ENCODE assay signal across 1 cellular context in genomic region chr10:129969528-129970264, GRCh38.
TF ChIP-seq lines count a peak whose summit lies in the region.

No MANE protein-coding gene starts in this region.

TF ChIP-seq in HEK293, 187 proteins besides CTCF, POLR2A, EP300 and RAD21 (continued from another document):
- TF ChIP-seq ZNF148 (tag by site-specific recombination; IDR thresholded peaks at IDR 0.05; ENCODE audit: borderline replicate concordance) = no peak
- TF ChIP-seq INSM2 (tag by site-specific recombination; IDR thresholded peaks at IDR 0.05) = no peak
- TF ChIP-seq ZFP37 (tag by site-specific recombination; IDR thresholded peaks at IDR 0.05) = no peak
- TF ChIP-seq ZNF660 (tag by site-specific recombination; IDR thresholded peaks at IDR 0.05) = no peak
- no peak for TF ChIP-seq YY2 (tag by site-specific recombination; IDR thresholded peaks at IDR 0.05)
- no peak for TF ChIP-seq ZNF169 (tag by site-specific recombination; IDR thresholded peaks at IDR 0.05)
- no peak for TF ChIP-seq HOXA7 (CRISPR knock-in tag; IDR thresholded peaks at IDR 0.05; ENCODE audit: borderline replicate concordance)
- TF ChIP-seq GLIS1 (tag by site-specific recombination; IDR thresholded peaks at IDR 0.05) = no peak
- TF ChIP-seq ZNF501 (tag by site-specific recombination; IDR thresholded peaks at IDR 0.05) = no peak
